ENCODE assay signal across 10 cellular contexts in genomic region chr13:27791146-27791900, GRCh38. TPM values are rescaled to one million over a fixed set of nuclear protein-coding genes. Genes with fewer than 3 reads are reported as not detected.
DNase-seq lines count a peak whose midpoint lies in the region; ATAC-seq, FAIRE-seq and TF ChIP-seq lines count a peak whose summit lies in the region.
"Had no signal": no experiment of that assay in that cellular context is flagged by ENCODE, and none has a peak within 500 bp of the region (broad histone marks: within the 10 kb centered on the region; RNA-seq: fewer than 3 reads in every experiment).

No MANE protein-coding gene starts in this region.

- peak overlapping the region; percentile 24 for H3K23ac ChIP-seq in mesendoderm (ENCODE audit: low read length)

- POLR2A ChIA-PET in HepG2 (lab: Yijun Ruan, JAX): no interaction called here

- WGBS in HepG2 (ENCODE audit: low lambda C conversion rate): 13% methylated on average over 27 of the region's 36 CpGs
- 4% methylated on average over 32 of the region's 36 CpGs for WGBS in right lobe of liver (ENCODE audit: insufficient coverage, low coverage, low lambda C conversion rate, missing lambda C conversion rate)
- WGBS in mesendoderm (ENCODE audit: extremely low coverage, insufficient coverage, low lambda C conversion rate): no CpG with 5 or more reads among the region's 36 CpGs

- no peaks in the 10 kb centered on the region for H3K9me3 ChIP-seq in HepG2 (ENCODE audit: low read length)
- H3K9me3 ChIP-seq in right lobe of liver: no peaks in the 10 kb centered on the region

- no peak overlapping the region for H3K18ac ChIP-seq in mesendoderm (ENCODE audit: low read length)

- H4K8ac ChIP-seq in mesendoderm (ENCODE audit: low read depth, low read length): no peak overlapping the region

- no peak overlapping the region for H2AFZ ChIP-seq in HepG2 (ENCODE audit: low read length)

- no peak overlapping the region for H3K56ac ChIP-seq in mesendoderm (ENCODE audit: low read length)

- intact Hi-C loops in HepG2 (cut with micrococcal nuclease; ENCODE audit: unreplicated experiment) (no loop called here), right lobe of liver (cut with DNase I) (no loop called here)

- no peak for TF ChIP-seq CTCF in HepG2 (CRISPR knock-in tag; IDR thresholded peaks at IDR 0.05)
- TF ChIP-seq CTCF in right lobe of liver (IDR thresholded peaks at IDR 0.05): no peak

- TF ChIP-seq POLR2A in HepG2 (IDR thresholded peaks at IDR 0.05; ENCODE audit: insufficient read depth in 1 of 2, low read depth in 2 of 2, low read length in 2 of 2) (no peak), right lobe of liver (IDR thresholded peaks at IDR 0.05) (no peak)

- H4K20me1 ChIP-seq in HepG2 (ENCODE audit: insufficient read depth, low read length): no peaks in the 10 kb centered on the region

- in situ Hi-C loops in HepG2 (cut with HindIII; ENCODE audit: extremely low pct_ligation_motif_present, low pct_unique_long_range_greater_than_20kb): no loop called here

- TF ChIP-seq EP300 in HepG2 (IDR thresholded peaks at IDR 0.05; ENCODE audit: low read depth in 2 of 2, low read length in 2 of 2) (no peak), HepG2 (CRISPR knock-in tag; IDR thresholded peaks at IDR 0.05; ENCODE audit: borderline replicate concordance) (no peak)

- peak overlapping the region; percentile 64 for H3K4me2 ChIP-seq in HepG2 (ENCODE audit: low read depth, low read length)
- H3K4me2 ChIP-seq in mesendoderm (ENCODE audit: low read length): no peak overlapping the region

- no peak overlapping the region for H2AK5ac ChIP-seq in mesendoderm (ENCODE audit: low read length)

- no peak overlapping the region for H2BK5ac ChIP-seq in mesendoderm (ENCODE audit: low read length)

- no peaks in the 10 kb centered on the region for H3K9me3 Mint-ChIP-seq in activated T-cell treated with anti-CD3 and anti-CD28 coated beads, Interleukin-2, amount 50 U/mL, for 72 hours
- H3K9me3 Mint-ChIP-seq: activated naive CD4-positive, alpha-beta T cell treated with anti-CD3 and anti-CD28 coated beads, Interleukin-2, amount 50 U/mL, for 72 hours had no signal

- ATAC-seq in HepG2 (no peak), right lobe of liver (no peak)
- ATAC-seq in activated T-cell treated with anti-CD3 and anti-CD28 coated beads, Interleukin-2, amount 50 U/mL, for 72 hours (replicated peaks in 1 of 2): no peak

- FAIRE-seq in HepG2 (lab: Jason Lieb, UNC) (no peak), GM19239 (lab: Jason Lieb, UNC) (no peak)

- H3K4me3 Mint-ChIP-seq in activated T-cell treated with anti-CD3 and anti-CD28 coated beads, Interleukin-2, amount 50 U/mL, for 72 hours: peak overlapping the region; percentile 85 to 96

- H3K79me1 ChIP-seq in mesendoderm (ENCODE audit: low read length): no peaks in the 10 kb centered on the region

- H3K27me3 ChIP-seq in HepG2 (ENCODE audit: control insufficient read depth in 1 of 2, insufficient read depth in 2 of 2, low read length in 2 of 2) (peaks cover 7 to 64% of the 10 kb centered on the region in 2 experiments), right lobe of liver (peaks cover 20 to 56% of the 10 kb centered on the region in 2 donors), mesendoderm (ENCODE audit: insufficient read depth, low read length, poor library complexity) (peaks cover 82% of the 10 kb centered on the region)

- H3K4me1 Mint-ChIP-seq in activated T-cell treated with anti-CD3 and anti-CD28 coated beads, Interleukin-2, amount 50 U/mL, for 72 hours (ENCODE audit: low read depth): peaks cover 30% of the 10 kb centered on the region

- peaks cover 83% of the 10 kb centered on the region for H3K27me3 Mint-ChIP-seq in activated T-cell treated with anti-CD3 and anti-CD28 coated beads, Interleukin-2, amount 50 U/mL, for 72 hours (ENCODE audit: low read depth)

- H3K27ac ChIP-seq in HepG2 (ENCODE audit: extremely low read length, insufficient read depth, low read length): no peak overlapping the region
- H3K27ac ChIP-seq in right lobe of liver: no peak overlapping the region
- H3K27ac ChIP-seq in mesendoderm (ENCODE audit: low read depth, low read length): no peak overlapping the region

- H3K4ac ChIP-seq in mesendoderm (ENCODE audit: low read depth, low read length): no peak overlapping the region

- CTCF ChIA-PET in HepG2 (lab: Yijun Ruan, JAX; ENCODE audit: low intra/inter-chr PET ratio, low total read pairs): no interaction called here

- TF ChIP-seq RAD21 in HepG2 (CRISPR knock-in tag; IDR thresholded peaks at IDR 0.05): no peak

- H3K9ac ChIP-seq in HepG2 (ENCODE audit: insufficient read depth, low read depth, low read length) (no peak overlapping the region), mesendoderm (ENCODE audit: low read length) (no peak overlapping the region)

- H3K4me1 ChIP-seq in HepG2 (ENCODE audit: insufficient read depth, low read length) (peaks cover 27% of the 10 kb centered on the region), right lobe of liver (peaks cover 0 to 24% (median 4%) of the 10 kb centered on the region in 4 donors), mesendoderm (ENCODE audit: control insufficient read depth, low read depth, low read length) (peaks cover 2% of the 10 kb centered on the region)

- H3K27ac Mint-ChIP-seq in activated T-cell treated with anti-CD3 and anti-CD28 coated beads, Interleukin-2, amount 50 U/mL, for 72 hours: no peak overlapping the region

- H3K4me3 ChIP-seq in HepG2 (replicated peaks in 1 of 3; ENCODE audit: insufficient read depth in 1 of 3, low read depth in 2 of 3, low read length in 3 of 3): peak overlapping the region; percentile 9 to 51 (median 38); a peak in 4 of 6 replicates
- peak overlapping the region in 1 of 3 donors; percentile 32 for H3K4me3 ChIP-seq in right lobe of liver
- no peak overlapping the region for H3K4me3 ChIP-seq in mesendoderm (ENCODE audit: low read length)

- DNase-seq in HepG2 (ENCODE audit: low spot score) (no peak), right lobe of liver (no peak), mesendoderm (no peak), NCI-H774 (lab: John Stamatoyannopoulos, UW) (no peak), GM19239 (ENCODE audit: insufficient read length, low spot score) (no peak), SIG-M5 (lab: John Stamatoyannopoulos, UW) (no peak)
- DNase-seq in activated T-cell treated with anti-CD3 and anti-CD28 coated beads, Interleukin-2, amount 50 U/mL, for 72 hours: no peak
- DNase-seq in central memory CD4-positive, alpha-beta T cell: no peak
- DNase-seq: NK-92 treated with Interleukin-12 subunit alpha and Interleukin-12 subunit beta, amount 100 ng/mL, for 24 hours had no signal

- H3K36me3 ChIP-seq in HepG2 (replicated peaks in 1 of 2; ENCODE audit: control insufficient read depth in 1 of 2, insufficient read depth in 2 of 2, low read length in 2 of 2) (no peaks in the 10 kb centered on the region), right lobe of liver (no peaks in the 10 kb centered on the region), mesendoderm (ENCODE audit: control insufficient read depth, insufficient read depth, low read length) (no peaks in the 10 kb centered on the region)

- no peak overlapping the region for H2BK120ac ChIP-seq in mesendoderm (ENCODE audit: low read depth, low read length)

- no peak overlapping the region for H2BK15ac ChIP-seq in mesendoderm (replicated peaks; ENCODE audit: low read depth)

- H4K5ac ChIP-seq in mesendoderm (ENCODE audit: low read length): no peak overlapping the region

- no TSS peak for BruUV-seq in HepG2 (replicated peaks; lab: Mats Ljungman, UMichigan)

- H3K36me3 Mint-ChIP-seq in activated T-cell treated with anti-CD3 and anti-CD28 coated beads, Interleukin-2, amount 50 U/mL, for 72 hours (ENCODE audit: insufficient read depth in 2 of 2): peaks cover 5 to 9% of the 10 kb centered on the region in 2 donors

- no peaks in the 10 kb centered on the region for H3K79me2 ChIP-seq in HepG2 (ENCODE audit: insufficient read depth, low read length)
- H3K79me2 ChIP-seq in mesendoderm (ENCODE audit: control insufficient read depth, insufficient read depth, low read length): no peaks in the 10 kb centered on the region

RNA-seq across cellular contexts. Expression of gene GSX1, which starts 1.0 kb away (rescaled TPM):
- not detected in 2 replicates for total RNA-seq in HepG2 (2016; rRNA removed; fragmentation: Illumina TruSeq; extraction: Trizol)
- not detected in 2 replicates for total RNA-seq in HepG2 (2016; cell fraction: cytosol; rRNA removed; fragmentation: Illumina TruSeq; extraction: Trizol; ENCODE audit: low read depth)
- not detected in 2 replicates for total RNA-seq in HepG2 (2016; cell fraction: insoluble cytoplasmic fraction; rRNA removed; fragmentation: Illumina TruSeq; extraction: Trizol)
- total RNA-seq in HepG2 (2016; cell fraction: membrane; rRNA removed; fragmentation: Illumina TruSeq; extraction: Trizol): not detected in 2 replicates
- not detected in 2 replicates for total RNA-seq in HepG2 (2016; cell fraction: nucleus; rRNA removed; fragmentation: Illumina TruSeq; extraction: Trizol)
- polyA plus RNA-seq in HepG2 (2011; rRNA removed): not detected in 2 replicates
- polyA plus RNA-seq in HepG2 (2011; cell fraction: cytosol; rRNA removed): not detected in 2 replicates
- polyA plus RNA-seq in HepG2 (2011; cell fraction: nucleus; rRNA removed): not detected in 2 replicates
- polyA plus RNA-seq in HepG2 (2012): not detected in 2 replicates
- not detected in 2 replicates for polyA plus RNA-seq in HepG2 (2016; cell fraction: cytosol; fragmentation: Illumina TruSeq; extraction: Trizol; ENCODE audit: low read depth)
- not detected in 2 replicates for polyA plus RNA-seq in HepG2 (2016; cell fraction: insoluble cytoplasmic fraction; fragmentation: Illumina TruSeq; extraction: Trizol; ENCODE audit: low read depth)
- polyA plus RNA-seq in HepG2 (2016; cell fraction: membrane; fragmentation: Illumina TruSeq; extraction: Trizol; ENCODE audit: low read depth): not detected in 2 replicates
- not detected in 2 replicates for polyA plus RNA-seq in HepG2 (2016; cell fraction: nucleus; fragmentation: Illumina TruSeq; extraction: Trizol; ENCODE audit: insufficient read depth, low read depth)
- not detected in 2 replicates for polyA minus RNA-seq in HepG2 (2011; rRNA and poly(A)+ RNA removed; ENCODE audit: low replicate concordance)
- polyA minus RNA-seq in HepG2 (2011; cell fraction: cytosol; rRNA and poly(A)+ RNA removed): not detected in 2 replicates
- not detected in 2 replicates for polyA minus RNA-seq in HepG2 (2011; cell fraction: nucleus; rRNA and poly(A)+ RNA removed)
- total RNA-seq in right lobe of liver: not detected
- total RNA-seq in activated T-cell treated with anti-CD3 and anti-CD28 coated beads, Interleukin-2, amount 50 U/mL, for 72 hours: not detected
- not detected for polyA plus RNA-seq in mesendoderm (2013, experiment 1 of 2)
- polyA plus RNA-seq in mesendoderm (2013, experiment 2 of 2): not detected
- total RNA-seq: activated naive CD4-positive, alpha-beta T cell treated with anti-CD3 and anti-CD28 coated beads, Interleukin-2, amount 50 U/mL, for 72 hours had no signal
